In the genomic region with DNA sequence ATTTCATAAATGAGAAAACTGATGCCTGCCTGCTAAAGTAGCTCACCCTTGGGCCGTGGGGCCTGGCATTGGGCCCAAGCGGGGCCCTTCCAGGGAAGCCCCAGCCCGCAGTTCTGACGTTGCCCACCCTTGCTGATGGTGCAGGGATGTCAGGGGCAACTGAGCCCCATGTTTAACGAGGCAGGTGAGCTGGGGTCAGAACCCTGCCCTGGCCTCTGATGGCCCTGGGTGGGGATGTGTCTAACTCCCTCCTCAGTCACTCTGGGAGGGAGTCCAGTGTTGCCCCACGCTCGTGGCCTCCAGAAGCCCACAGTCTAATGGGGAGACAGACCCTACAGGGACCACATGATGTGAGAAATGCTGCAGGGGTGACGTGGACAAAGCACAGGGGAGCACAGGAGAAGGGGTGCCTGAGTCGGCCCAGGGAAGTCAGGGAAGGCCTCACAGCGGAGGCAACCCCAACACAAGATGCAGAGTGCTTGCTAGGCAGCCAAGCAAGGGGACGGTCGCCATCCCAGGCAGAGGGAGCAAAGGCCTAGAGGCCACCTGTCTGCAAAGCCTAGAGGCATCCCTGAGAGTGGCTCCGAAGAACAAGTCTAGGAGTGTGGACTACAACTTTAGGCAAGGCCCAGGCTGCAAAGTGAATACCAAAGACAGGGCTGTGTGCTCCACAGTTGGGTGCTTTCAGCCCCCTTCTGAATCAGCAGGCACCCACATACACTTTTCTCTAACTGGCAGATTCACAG, we compare ENCODE assay signal across 1 cellular context.
TF ChIP-seq lines count a peak whose summit lies in the region.

No MANE protein-coding gene starts in this region.

TF ChIP-seq in H1, 55 proteins besides CTCF, POLR2A, EP300 and RAD21:
- no peak for TF ChIP-seq NRF1 (IDR thresholded peaks at IDR 0.05; ENCODE audit: low read depth, low read length)
- TF ChIP-seq, protein P1, sequence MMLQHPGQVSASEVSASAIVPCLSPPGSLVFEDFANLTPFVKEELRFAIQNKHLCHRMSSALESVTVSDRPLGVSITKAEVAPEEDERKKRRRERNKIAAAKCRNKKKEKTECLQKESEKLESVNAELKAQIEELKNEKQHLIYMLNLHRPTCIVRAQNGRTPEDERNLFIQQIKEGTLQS (IDR thresholded peaks at IDR 0.05; ENCODE audit: insufficient read depth, low read depth, low read length) = no peak
- TF ChIP-seq SAP30 (IDR thresholded peaks at IDR 0.05; ENCODE audit: insufficient read depth, insufficient replicate concordance, low read length) = no peak
- no peak for TF ChIP-seq ZNF274 (IDR thresholded peaks at IDR 0.05; ENCODE audit: borderline replicate concordance, extremely low read depth, low read length)
